Comparison of ENCODE assay signal across 22 cellular contexts in the genomic region with DNA sequence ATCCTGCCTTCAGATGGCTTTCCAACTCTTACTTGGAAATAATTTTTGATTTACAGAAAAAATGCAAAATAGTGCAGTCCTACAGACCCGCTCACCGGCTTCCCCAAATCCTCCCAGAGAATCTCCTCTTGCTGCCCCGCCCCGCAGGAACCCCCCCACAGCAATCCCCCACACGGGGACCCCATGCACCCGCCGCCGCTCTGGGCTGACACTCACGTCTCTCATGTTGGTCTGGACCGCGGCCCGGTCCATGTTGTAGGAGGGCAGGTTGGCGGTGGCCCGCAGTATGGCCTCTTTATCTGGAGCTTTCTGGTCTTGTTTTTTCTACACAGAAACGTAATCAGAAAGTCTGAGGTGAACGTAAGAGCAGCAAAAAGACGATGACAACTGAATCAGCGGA.
"Had no signal": no experiment of that assay in that cellular context is flagged by ENCODE, and none has a peak within 500 bp of the region (broad histone marks: within the 10 kb centered on the region; RNA-seq: fewer than 3 reads in every experiment).

No MANE protein-coding gene starts in this region.

- ATAC-seq: activated CD4-positive, alpha-beta T cell treated with anti-CD3 and anti-CD28 coated beads for 36 hours; heart right ventricle; left cardiac atrium had no signal

- H3K27me3 Mint-ChIP-seq: activated CD4-positive, alpha-beta T cell treated with anti-CD3 and anti-CD28 coated beads for 36 hours; activated naive CD8-positive, alpha-beta T cell treated with anti-CD3 and anti-CD28 coated beads, Interleukin-2, amount 10 ng/mL, durations not matched to agents 7 days and 5 days; activated T-cell treated with anti-CD3 and anti-CD28 coated beads, Interleukin-2, amount 50 U/mL, for 24 hours; memory B cell; stimulated activated naive CD8-positive, alpha-beta T cell treated with anti-CD3 and anti-CD28 coated beads, Interleukin-15, Interleukin-2, amounts not matched to agents 100 ng/mL and 50 ng/mL, for 24 hours had no signal

- H3K27ac ChIP-seq: cardiac muscle cell, heart right ventricle, tibial artery, uterus had no signal

- H3K27ac Mint-ChIP-seq: activated CD4-positive, alpha-beta T cell treated with anti-CD3 and anti-CD28 coated beads for 36 hours; activated naive CD8-positive, alpha-beta T cell treated with anti-CD3 and anti-CD28 coated beads, Interleukin-2, amount 10 ng/mL, durations not matched to agents 7 days and 5 days; activated T-cell treated with anti-CD3 and anti-CD28 coated beads, Interleukin-2, amount 50 U/mL, for 24 hours; activated T-helper 2 cell treated with anti-CD3 and anti-CD28 coated beads, Interferon-gamma antibody, Interleukin-2, Interleukin-4, amounts not matched to agents 10 μg/mL and 5 μg/mL and 100 μg/mL, durations not matched to agents 14 hours and 24 hours and 36 hours; memory B cell; stimulated activated naive CD8-positive, alpha-beta T cell treated with anti-CD3 and anti-CD28 coated beads, Interleukin-15, Interleukin-2, amounts not matched to agents 100 ng/mL and 50 ng/mL, for 24 hours had no signal

- H3K9me3 ChIP-seq: heart right ventricle, tibial artery, uterus had no signal

- H3K4me3 ChIP-seq: cardiac muscle cell, heart right ventricle, tibial artery, uterus had no signal

- H3K27me3 ChIP-seq: cardiac muscle cell, heart right ventricle, tibial artery, uterus had no signal

- H3K4me3 Mint-ChIP-seq: activated CD4-positive, alpha-beta T cell treated with anti-CD3 and anti-CD28 coated beads for 36 hours; activated naive CD8-positive, alpha-beta T cell treated with anti-CD3 and anti-CD28 coated beads, Interleukin-2, amount 10 ng/mL, durations not matched to agents 7 days and 5 days; activated T-cell treated with anti-CD3 and anti-CD28 coated beads, Interleukin-2, amount 50 U/mL, for 24 hours; memory B cell; nephron; stimulated activated naive CD8-positive, alpha-beta T cell treated with anti-CD3 and anti-CD28 coated beads, Interleukin-15, Interleukin-2, amounts not matched to agents 100 ng/mL and 50 ng/mL, for 24 hours had no signal

- H3K4me1 Mint-ChIP-seq: activated naive CD8-positive, alpha-beta T cell treated with anti-CD3 and anti-CD28 coated beads, Interleukin-2, amount 10 ng/mL, durations not matched to agents 7 days and 5 days had no signal

- H3K36me3 ChIP-seq: uterus had no signal

- H3K9me3 Mint-ChIP-seq: activated naive CD8-positive, alpha-beta T cell treated with anti-CD3 and anti-CD28 coated beads, Interleukin-2, amount 10 ng/mL, durations not matched to agents 7 days and 5 days; activated T-cell treated with anti-CD3 and anti-CD28 coated beads, Interleukin-2, amount 50 U/mL, for 24 hours; activated T-helper 2 cell treated with anti-CD3 and anti-CD28 coated beads, Interferon-gamma antibody, Interleukin-2, Interleukin-4, amounts not matched to agents 10 μg/mL and 5 μg/mL and 100 μg/mL, durations not matched to agents 14 hours and 24 hours and 36 hours; memory B cell; nephron; stimulated activated naive CD8-positive, alpha-beta T cell treated with anti-CD3 and anti-CD28 coated beads, Interleukin-15, Interleukin-2, amounts not matched to agents 100 ng/mL and 50 ng/mL, for 24 hours had no signal

- H3K4me1 ChIP-seq: tibial artery, uterus had no signal

- DNase-seq: activated CD4-positive, alpha-beta T cell treated with anti-CD3 and anti-CD28 coated beads for 36 hours; activated CD4-positive, alpha-beta T cell treated with anti-CD3 and anti-CD28 coated beads, Interleukin-2, amount 50 U/mL, for 4 hours; activated CD8-positive, alpha-beta memory T cell treated with anti-CD3 and anti-CD28 coated beads for 24 hours; activated CD8-positive, alpha-beta memory T cell treated with anti-CD3 and anti-CD28 coated beads, Interleukin-2, amount 50 U/mL, for 4 hours; activated naive CD4-positive, alpha-beta T cell; activated naive CD8-positive, alpha-beta T cell treated with anti-CD3 and anti-CD28 coated beads, Interleukin-2, amount 10 ng/mL, durations not matched to agents 7 days and 5 days; activated T-cell treated with anti-CD3 and anti-CD28 coated beads, Interleukin-2, amount 50 U/mL, for 24 hours; amniotic stem cell; cortex of kidney; effector CD4-positive, alpha-beta T cell; heart right ventricle; left cardiac atrium; occipital lobe; retina; stimulated activated CD4-positive, alpha-beta T cell treated with anti-CD3 and anti-CD28 coated beads, Interleukin-4, amount 100 ng/mL, for 24 hours; tibial artery; uterus had no signal
